In the genomic region with DNA sequence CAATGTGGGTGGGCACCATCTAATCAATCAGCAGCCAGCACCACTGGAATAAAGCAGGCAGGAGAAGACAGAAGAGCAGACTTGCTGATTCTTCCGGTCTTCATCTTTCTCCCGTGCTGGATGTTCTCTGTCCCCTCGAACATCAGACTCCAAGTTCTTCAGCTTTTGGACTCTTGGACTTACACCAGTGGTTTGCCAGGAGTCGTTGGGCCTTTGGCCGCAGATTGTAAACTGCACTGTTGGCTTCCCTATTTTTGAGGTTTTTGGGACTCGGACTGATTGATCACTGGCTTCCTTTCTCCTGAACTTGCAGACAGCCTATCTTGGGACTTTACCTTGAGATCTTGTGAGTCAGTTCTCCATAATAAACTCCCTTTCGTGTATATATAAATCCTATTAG, we compare ENCODE assay signal across 29 cellular contexts.
"Had no signal": no experiment of that assay in that cellular context is flagged by ENCODE, and none has a peak within 500 bp of the region (broad histone marks: within the 10 kb centered on the region; RNA-seq: fewer than 3 reads in every experiment).

No MANE protein-coding gene starts in this region.

- H3K4me3 ChIP-seq: adrenal gland, body of pancreas, colonic mucosa had no signal

- ATAC-seq: activated CD4-positive, alpha-beta T cell treated with anti-CD3 and anti-CD28 coated beads for 36 hours; activated CD8-positive, alpha-beta memory T cell treated with anti-CD3 and anti-CD28 coated beads, Interleukin-2, amount 10 ng/mL, durations not matched to agents 7 days and 5 days; activated CD8-positive, alpha-beta T cell treated with anti-CD3 and anti-CD28 coated beads, Interleukin-2, amount 10 ng/mL, durations not matched to agents 7 days and 5 days; activated naive CD8-positive, alpha-beta T cell treated with anti-CD3 and anti-CD28 coated beads, Interleukin-2, amount 50 U/mL, for 24 hours; body of pancreas; esophagus mucosa; T-cell; T-helper 17 cell had no signal

- DNase-seq: activated CD4-positive, alpha-beta memory T cell treated with anti-CD3 and anti-CD28 coated beads for 36 hours; activated CD4-positive, alpha-beta T cell treated with anti-CD3 and anti-CD28 coated beads for 36 hours; activated CD4-positive, alpha-beta T cell treated with anti-CD3 and anti-CD28 coated beads, Interleukin-2, amount 10 ng/mL, durations not matched to agents 24 days and 14 days; activated CD4-positive, CD25-positive, alpha-beta regulatory T cell; activated CD4-positive, CD25-positive, alpha-beta regulatory T cell treated with anti-CD3 and anti-CD28 coated beads, Interleukin-2, amount 50 U/mL, for 72 hours; activated CD8-positive, alpha-beta memory T cell treated with anti-CD3 and anti-CD28 coated beads, Interleukin-2, amount 10 ng/mL, durations not matched to agents 7 days and 5 days; activated CD8-positive, alpha-beta memory T cell treated with anti-CD3 and anti-CD28 coated beads, Interleukin-2, amount 50 U/mL, for 4 hours; activated CD8-positive, alpha-beta T cell treated with anti-CD3 and anti-CD28 coated beads, Interleukin-2, amount 10 ng/mL, durations not matched to agents 7 days and 5 days; activated effector memory CD4-positive, alpha-beta T cell treated with anti-CD3 and anti-CD28 coated beads, Interleukin-2, amount 50 U/mL, for 16 hours; activated naive CD4-positive, alpha-beta T cell treated with anti-CD3 and anti-CD28 coated beads for 36 hours; activated naive CD8-positive, alpha-beta T cell treated with anti-CD3 and anti-CD28 coated beads for 36 hours; activated naive CD8-positive, alpha-beta T cell treated with anti-CD3 and anti-CD28 coated beads, Interleukin-2, amount 50 U/mL, for 24 hours; activated T-cell treated with anti-CD3 and anti-CD28 coated beads, Interleukin-2, amount 50 U/mL, for 1 hour; activated T-cell treated with anti-CD3 and anti-CD28 coated beads, Interleukin-2, amount 50 U/mL, for 48 hours; adrenal gland; amygdala; aorta; body of pancreas; central memory CD4-positive, alpha-beta T cell; cerebellar nuclear complex; colonic mucosa; effector memory CD4-positive, alpha-beta T cell; endodermal cell; foreskin fibroblast; head of caudate nucleus; T-cell; T-helper 17 cell; T1000 had no signal

- H3K27me3 ChIP-seq: adrenal gland, body of pancreas, colonic mucosa had no signal

- H3K27ac ChIP-seq: adrenal gland, body of pancreas, colonic mucosa had no signal

- H3K4me1 ChIP-seq: adrenal gland, colonic mucosa had no signal

- H3K9me3 ChIP-seq: adrenal gland, body of pancreas, colonic mucosa had no signal

- H3K36me3 ChIP-seq: adrenal gland, colonic mucosa had no signal
